7 cellular contexts compared by ENCODE assay signal in the genomic region with DNA sequence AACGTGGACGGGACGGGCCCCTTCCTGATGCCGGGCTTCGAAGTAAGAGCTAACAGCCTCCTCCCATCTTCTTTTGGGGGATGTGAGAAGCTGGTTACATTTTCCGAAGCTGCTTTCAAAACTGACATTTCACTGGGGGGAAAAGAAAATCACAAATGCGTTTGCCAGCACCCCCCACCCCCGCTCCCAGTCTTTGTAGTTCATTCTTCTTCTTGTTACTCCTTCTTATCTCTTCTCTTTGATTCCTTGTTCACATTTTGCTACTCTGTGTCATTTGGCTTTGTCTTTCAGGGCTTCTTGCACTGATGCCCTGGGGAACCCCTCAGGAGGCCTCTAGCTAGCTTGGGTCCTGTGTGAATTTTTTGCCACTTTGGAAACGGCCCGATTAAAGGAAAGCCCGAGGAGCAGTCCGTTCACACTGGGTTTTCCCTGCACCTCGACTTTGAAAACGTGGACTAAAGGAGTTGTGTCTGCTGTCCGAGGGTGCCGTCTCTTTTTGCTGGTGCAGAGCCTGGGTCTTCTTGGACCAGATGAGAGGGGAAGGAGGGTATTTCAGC. TPM values are rescaled to one million over a fixed set of nuclear protein-coding genes. Genes with fewer than 3 reads are reported as not detected.
DNase-seq lines count a peak whose midpoint lies in the region; ATAC-seq and TF ChIP-seq lines count a peak whose summit lies in the region.

No MANE protein-coding gene starts in this region.

- peaks cover 6% of the 10 kb centered on the region for H3K36me3 Mint-ChIP-seq in activated CD8-positive, alpha-beta T cell treated with anti-CD3 and anti-CD28 coated beads, Interleukin-2, amount 10 ng/mL, durations not matched to agents 7 days and 5 days (ENCODE audit: low read depth)

- ATAC-seq in activated CD8-positive, alpha-beta T cell treated with anti-CD3 and anti-CD28 coated beads, Interleukin-2, amount 10 ng/mL, durations not matched to agents 7 days and 5 days = no peak
- ATAC-seq in GM18498 (IDR thresholded peaks at IDR 0.05; ENCODE audit: unreplicated experiment) = no peak

- H3K27me3 ChIP-seq in HL-60 (ENCODE audit: insufficient read depth, poor library complexity, severe bottlenecking) = no peaks in the 10 kb centered on the region
- no peaks in the 10 kb centered on the region for H3K27me3 ChIP-seq in iPS DF 6.9 (ENCODE audit: control insufficient read depth, insufficient read depth, low read length)

- H3K4me1 ChIP-seq in iPS DF 6.9 (ENCODE audit: control insufficient read depth, insufficient read depth, low read length) = no peaks in the 10 kb centered on the region

- no peak overlapping the region for H3K27ac ChIP-seq in HL-60 (replicated peaks)
- no peak overlapping the region for H3K27ac ChIP-seq in iPS DF 6.9 (ENCODE audit: low read length)

- H3K9me3 ChIP-seq in iPS DF 6.9 (ENCODE audit: control insufficient read depth, insufficient read depth, low read length) = no peaks in the 10 kb centered on the region

- peaks cover 38% of the 10 kb centered on the region for H3K4me1 Mint-ChIP-seq in activated CD8-positive, alpha-beta T cell treated with anti-CD3 and anti-CD28 coated beads, Interleukin-2, amount 10 ng/mL, durations not matched to agents 7 days and 5 days (ENCODE audit: low read depth)

- H3K27me3 Mint-ChIP-seq in activated CD8-positive, alpha-beta T cell treated with anti-CD3 and anti-CD28 coated beads, Interleukin-2, amount 10 ng/mL, durations not matched to agents 7 days and 5 days (ENCODE audit: low read depth) = no peaks in the 10 kb centered on the region

- peak overlapping the region; percentile 72 for H3K27ac Mint-ChIP-seq in activated CD8-positive, alpha-beta T cell treated with anti-CD3 and anti-CD28 coated beads, Interleukin-2, amount 10 ng/mL, durations not matched to agents 7 days and 5 days

- no peaks in the 10 kb centered on the region for H3K36me3 ChIP-seq in iPS DF 6.9 (ENCODE audit: control insufficient read depth, insufficient read depth, low read length)

- POLR2A ChIA-PET in activated CD8-positive, alpha-beta T cell treated with anti-CD3 and anti-CD28 coated beads, Interleukin-2, amount 10 ng/mL, durations not matched to agents 7 days and 5 days (lab: Charles Lee) = interaction anchor here (0.6 to 1.0 kb wide), 2 partner anchors 55 to 596 kb away, joined by 3 to 5 read pairs; no protein-coding TSS in a partner anchor

- no peak for TF ChIP-seq CTCF in HL-60 (IDR thresholded peaks at IDR 0.05; ENCODE audit: insufficient read depth, low read length)

- no peak for DNase-seq in HL-60 (ENCODE audit: low read depth in 1 of 2, low spot score in 1 of 2)
- no peak for DNase-seq in activated CD8-positive, alpha-beta T cell treated with anti-CD3 and anti-CD28 coated beads, Interleukin-2, amount 10 ng/mL, durations not matched to agents 7 days and 5 days
- DNase-seq in iPS DF 6.9 (ENCODE audit: low read depth, low spot score) = no peak
- peak; percentile 15 for DNase-seq in stimulated activated CD8-positive, alpha-beta memory T cell treated with anti-CD3 and anti-CD28 coated beads, Interleukin-4, amount 100 ng/mL, for 24 hours (ENCODE audit: low read depth)
- no peak for DNase-seq in NCI-H510A (lab: John Stamatoyannopoulos, UW)
- no peak for DNase-seq in anterior cingulate cortex (lab: John Stamatoyannopoulos, UW)

- no CpG with 5 or more reads among the region's 16 CpGs for WGBS in iPS DF 6.9 (ENCODE audit: insufficient coverage, insufficient read length)

- CTCF ChIA-PET in activated CD8-positive, alpha-beta T cell treated with anti-CD3 and anti-CD28 coated beads, Interleukin-2, amount 10 ng/mL, durations not matched to agents 7 days and 5 days (lab: Charles Lee) = interaction anchor here (0.8 to 12.8 kb wide), 16 partner anchors 8 to 502 kb away, joined by 3 to 195 read pairs (median 4); a partner anchor contains a TSS

- no peaks in the 10 kb centered on the region for H3K9me3 Mint-ChIP-seq in activated CD8-positive, alpha-beta T cell treated with anti-CD3 and anti-CD28 coated beads, Interleukin-2, amount 10 ng/mL, durations not matched to agents 7 days and 5 days (ENCODE audit: insufficient read depth)

- H3K4me3 ChIP-seq in HL-60 (replicated peaks; ENCODE audit: insufficient read depth, low read length) (peak overlapping the region; percentile 88), iPS DF 6.9 (ENCODE audit: low read length) (peak overlapping the region; percentile 90; the same call in 1 of the 2 replicates)

- H3K4me3 Mint-ChIP-seq in activated CD8-positive, alpha-beta T cell treated with anti-CD3 and anti-CD28 coated beads, Interleukin-2, amount 10 ng/mL, durations not matched to agents 7 days and 5 days = peak overlapping the region; percentile 67

RNA-seq across cellular contexts. Expression of a gene that starts 1.3 kb away (rescaled TPM):
- total RNA-seq in activated CD8-positive, alpha-beta T cell treated with anti-CD3 and anti-CD28 coated beads, Interleukin-2, amount 10 ng/mL, durations not matched to agents 7 days and 5 days = 10 to 100 TPM; 33.2 to 33.4 TPM

RNA-seq across cellular contexts. Expression of a gene that starts 24.4 kb away (rescaled TPM):
- total RNA-seq in activated CD8-positive, alpha-beta T cell treated with anti-CD3 and anti-CD28 coated beads, Interleukin-2, amount 10 ng/mL, durations not matched to agents 7 days and 5 days = 1 to 10 TPM; 1.1 to 2.2 TPM

RNA-seq across cellular contexts. Expression of a gene that starts 36.6 kb away (rescaled TPM):
- total RNA-seq in activated CD8-positive, alpha-beta T cell treated with anti-CD3 and anti-CD28 coated beads, Interleukin-2, amount 10 ng/mL, durations not matched to agents 7 days and 5 days = 10 to 100 TPM in 1 of 2 experiments, 1 to 10 TPM in 1; 9.3 to 11.2 TPM

RNA-seq across cellular contexts. Expression of a gene that starts 55.8 kb away (rescaled TPM):
- total RNA-seq in activated CD8-positive, alpha-beta T cell treated with anti-CD3 and anti-CD28 coated beads, Interleukin-2, amount 10 ng/mL, durations not matched to agents 7 days and 5 days = 10 to 100 TPM; 20.4 to 20.5 TPM

RNA-seq across cellular contexts. Expression of a gene that starts 56.0 kb away (rescaled TPM):
- total RNA-seq in activated CD8-positive, alpha-beta T cell treated with anti-CD3 and anti-CD28 coated beads, Interleukin-2, amount 10 ng/mL, durations not matched to agents 7 days and 5 days = 10 to 100 TPM; 20.2 to 23.0 TPM
